Comparison of ENCODE assay signal across 30 cellular contexts in genomic region chr4:118372251-118372650, GRCh38. TPM values are rescaled to one million over a fixed set of nuclear protein-coding genes. Genes with fewer than 3 reads are reported as not detected.
"Had no signal": no experiment of that assay in that cellular context is flagged by ENCODE, and none has a peak within 500 bp of the region (broad histone marks: within the 10 kb centered on the region; RNA-seq: fewer than 3 reads in every experiment).

No MANE protein-coding gene starts in this region.

- H3K4me2 ChIP-seq: neural progenitor cell had no signal

- DNase-seq: naive thymus-derived CD4-positive, alpha-beta T cell; natural killer cell; occipital lobe; ovary; posterior cingulate gyrus; psoas muscle; right cardiac atrium; right lobe of liver; sigmoid colon; small intestine; spleen; stimulated activated CD4-positive, alpha-beta T cell treated with anti-CD3 and anti-CD28 coated beads, Interleukin-12 subunit alpha, Interleukin-12 subunit beta, amount 100 ng/mL, for 4 hours; stimulated activated CD4-positive, alpha-beta T cell treated with anti-CD3 and anti-CD28 coated beads, Interleukin-1b, Interleukin-23, amount 100 ng/mL, for 48 hours; stimulated activated CD4-positive, alpha-beta T cell treated with anti-CD3 and anti-CD28 coated beads, Interleukin-2, amount 100 ng/mL, for 48 hours; stimulated activated CD4-positive, alpha-beta T cell treated with anti-CD3 and anti-CD28 coated beads, Interleukin-4, amount 100 ng/mL, for 24 hours; stimulated activated naive B cell treated with anti-CD40 and anti-IgM and Interleukin-4, amounts not matched to agents 10 μg/mL and 1 μg/mL and 100 μg/mL, for 72 hours; stimulated activated naive CD4-positive, alpha-beta T cell treated with Interleukin-2 at 50 U/mL for 16 hours; stomach; thyroid gland; upper lobe of left lung had no signal

- H3K4me1 Mint-ChIP-seq: naive thymus-derived CD4-positive, alpha-beta T cell; natural killer cell; neural progenitor cell; stimulated activated effector memory CD8-positive, alpha-beta T cell treated with anti-CD3 and anti-CD28 coated beads, Interleukin-12 subunit alpha, Interleukin-12 subunit beta, amount 100 ng/mL, for 72 hours; stimulated activated naive B cell treated with anti-CD40 and anti-IgM and Interleukin-4, amounts not matched to agents 10 μg/mL and 1 μg/mL and 100 μg/mL, for 72 hours had no signal

- H3K36me3 Mint-ChIP-seq: naive thymus-derived CD4-positive, alpha-beta T cell; natural killer cell; neural progenitor cell; stimulated activated effector memory CD8-positive, alpha-beta T cell treated with anti-CD3 and anti-CD28 coated beads, Interleukin-12 subunit alpha, Interleukin-12 subunit beta, amount 100 ng/mL, for 72 hours; stimulated activated naive B cell treated with anti-CD40 and anti-IgM and Interleukin-4, amounts not matched to agents 10 μg/mL and 1 μg/mL and 100 μg/mL, for 72 hours had no signal

- H2AFZ ChIP-seq: neural progenitor cell, parathyroid adenoma had no signal

- H3K36me3 ChIP-seq: neural progenitor cell, ovary, right lobe of liver, sigmoid colon, spleen, stomach, thoracic aorta, thyroid gland, tibial nerve, upper lobe of left lung, vagina had no signal

- H3K9me3 Mint-ChIP-seq: stimulated activated naive CD8-positive, alpha-beta T cell treated with anti-CD3 and anti-CD28 coated beads, Interleukin-15, Interleukin-2, amounts not matched to agents 100 ng/mL and 50 ng/mL, for 24 hours had no signal

- ATAC-seq: naive thymus-derived CD4-positive, alpha-beta T cell; natural killer cell; psoas muscle; right cardiac atrium; right lobe of liver; stimulated activated effector memory CD8-positive, alpha-beta T cell treated with anti-CD3 and anti-CD28 coated beads, Interleukin-12 subunit alpha, Interleukin-12 subunit beta, amount 100 ng/mL, for 72 hours; stimulated activated naive B cell treated with anti-CD40 and anti-IgM and Interleukin-4, amounts not matched to agents 10 μg/mL and 1 μg/mL and 100 μg/mL, for 72 hours had no signal

- H3K27ac Mint-ChIP-seq: naive thymus-derived CD4-positive, alpha-beta T cell; natural killer cell; neural progenitor cell; progenitor cell of endocrine pancreas; stimulated activated effector memory CD8-positive, alpha-beta T cell treated with anti-CD3 and anti-CD28 coated beads, Interleukin-12 subunit alpha, Interleukin-12 subunit beta, amount 100 ng/mL, for 72 hours; stimulated activated naive B cell treated with anti-CD40 and anti-IgM and Interleukin-4, amounts not matched to agents 10 μg/mL and 1 μg/mL and 100 μg/mL, for 72 hours; stimulated activated naive CD8-positive, alpha-beta T cell treated with anti-CD3 and anti-CD28 coated beads, Interleukin-15, Interleukin-2, amounts not matched to agents 100 ng/mL and 50 ng/mL, for 24 hours had no signal

- FAIRE-seq: urothelium cell line had no signal

- H3K9me3 ChIP-seq: ovary, psoas muscle, right lobe of liver, sigmoid colon, spleen, stomach, thoracic aorta, thyroid gland, upper lobe of left lung, vagina had no signal

- H3K27me3 Mint-ChIP-seq: progenitor cell of endocrine pancreas had no signal

- H3K4me3 ChIP-seq: neural progenitor cell, ovary, psoas muscle, right lobe of liver, sigmoid colon, spleen, stomach, thoracic aorta, thyroid gland, tibial nerve, upper lobe of left lung, vagina had no signal

- H3K27me3 ChIP-seq: neural progenitor cell, ovary, right lobe of liver, sigmoid colon, stomach, thyroid gland, tibial nerve, upper lobe of left lung, vagina had no signal

- H3K79me2 ChIP-seq: parathyroid adenoma had no signal

- H3K4me3 Mint-ChIP-seq: naive thymus-derived CD4-positive, alpha-beta T cell; natural killer cell; nephron; neural progenitor cell; stimulated activated effector memory CD8-positive, alpha-beta T cell treated with anti-CD3 and anti-CD28 coated beads, Interleukin-12 subunit alpha, Interleukin-12 subunit beta, amount 100 ng/mL, for 72 hours; stimulated activated naive B cell treated with anti-CD40 and anti-IgM and Interleukin-4, amounts not matched to agents 10 μg/mL and 1 μg/mL and 100 μg/mL, for 72 hours; stimulated activated naive CD8-positive, alpha-beta T cell treated with anti-CD3 and anti-CD28 coated beads, Interleukin-15, Interleukin-2, amounts not matched to agents 100 ng/mL and 50 ng/mL, for 24 hours had no signal

- H3K27ac ChIP-seq: neural progenitor cell, ovary, parathyroid adenoma, psoas muscle, right lobe of liver, sigmoid colon, spleen, stomach, thoracic aorta, thyroid gland, tibial nerve, upper lobe of left lung, vagina had no signal

- H3K4me1 ChIP-seq: neural progenitor cell, parathyroid adenoma, psoas muscle, right lobe of liver, sigmoid colon, spleen, stomach, thyroid gland, tibial nerve, upper lobe of left lung, vagina had no signal

- H3K9ac ChIP-seq: neural progenitor cell, parathyroid adenoma had no signal

RNA-seq across cellular contexts. Expression of gene PRSS12, which starts 19.4 kb away (rescaled TPM):
- total RNA-seq: naive thymus-derived CD4-positive, alpha-beta T cell; natural killer cell; right cardiac atrium had no signal
